2 cellular contexts compared by ENCODE assay signal in the genomic region with DNA sequence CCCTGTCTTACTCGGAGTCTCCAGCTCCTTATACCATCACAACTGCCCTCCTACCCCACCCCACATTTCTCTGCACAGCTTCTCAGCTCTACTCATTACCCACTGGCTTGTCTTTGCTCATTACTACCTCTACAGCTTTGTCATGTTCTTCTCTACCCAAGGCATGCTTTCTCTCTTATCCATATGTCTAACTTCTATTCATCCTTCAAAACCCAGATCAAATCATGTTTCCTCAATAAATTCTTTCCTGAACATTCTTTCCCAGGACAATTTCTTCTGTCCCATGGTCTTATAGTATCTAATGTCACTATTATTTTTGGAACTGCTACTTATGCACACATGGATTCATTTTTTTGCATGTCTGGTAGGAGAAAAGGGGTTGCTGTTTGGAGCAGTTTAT.
TF ChIP-seq lines count a peak whose summit lies in the region.

No MANE protein-coding gene starts in this region.

TF ChIP-seq in SK-N-SH, 30 proteins besides CTCF, POLR2A, EP300 and RAD21 (continued from another document):
- TF ChIP-seq, protein P1, sequence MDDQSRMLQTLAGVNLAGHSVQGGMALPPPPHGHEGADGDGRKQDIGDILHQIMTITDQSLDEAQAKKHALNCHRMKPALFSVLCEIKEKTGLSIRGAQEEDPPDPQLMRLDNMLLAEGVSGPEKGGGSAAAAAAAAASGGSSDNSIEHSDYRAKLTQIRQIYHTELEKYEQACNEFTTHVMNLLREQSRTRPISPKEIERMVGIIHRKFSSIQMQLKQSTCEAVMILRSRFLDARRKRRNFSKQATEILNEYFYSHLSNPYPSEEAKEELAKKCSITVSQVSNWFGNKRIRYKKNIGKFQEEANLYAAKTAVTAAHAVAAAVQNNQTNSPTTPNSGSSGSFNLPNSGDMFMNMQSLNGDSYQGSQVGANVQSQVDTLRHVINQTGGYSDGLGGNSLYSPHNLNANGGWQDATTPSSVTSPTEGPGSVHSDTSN (IDR thresholded peaks at IDR 0.05) = no peak
- no peak for TF ChIP-seq ELF1 (IDR thresholded peaks at IDR 0.05)
- TF ChIP-seq RXRA (IDR thresholded peaks at IDR 0.05; ENCODE audit: borderline replicate concordance, low read depth) = no peak
- TF ChIP-seq REST (IDR thresholded peaks at IDR 0.05; ENCODE audit: low read depth, low read length) = no peak
- no peak for TF ChIP-seq TEAD4 (IDR thresholded peaks at IDR 0.05; ENCODE audit: borderline replicate concordance, insufficient read depth)
- TF ChIP-seq RFX5 (IDR thresholded peaks at IDR 0.05; ENCODE audit: low read length) = no peak
- no peak for TF ChIP-seq FOXJ3 (CRISPR knock-in tag; IDR thresholded peaks at IDR 0.05)
- TF ChIP-seq RCOR1 (IDR thresholded peaks at IDR 0.05; ENCODE audit: low read length) = no peak
- no peak for TF ChIP-seq MEF2A (IDR thresholded peaks at IDR 0.05; ENCODE audit: borderline replicate concordance, low read depth)
- TF ChIP-seq EZH2phosphoT487 (IDR thresholded peaks at IDR 0.05; ENCODE audit: borderline replicate concordance, low read depth) = no peak
- TF ChIP-seq NFIC (IDR thresholded peaks at IDR 0.05; ENCODE audit: borderline replicate concordance) = no peak
- TF ChIP-seq, protein P2, sequence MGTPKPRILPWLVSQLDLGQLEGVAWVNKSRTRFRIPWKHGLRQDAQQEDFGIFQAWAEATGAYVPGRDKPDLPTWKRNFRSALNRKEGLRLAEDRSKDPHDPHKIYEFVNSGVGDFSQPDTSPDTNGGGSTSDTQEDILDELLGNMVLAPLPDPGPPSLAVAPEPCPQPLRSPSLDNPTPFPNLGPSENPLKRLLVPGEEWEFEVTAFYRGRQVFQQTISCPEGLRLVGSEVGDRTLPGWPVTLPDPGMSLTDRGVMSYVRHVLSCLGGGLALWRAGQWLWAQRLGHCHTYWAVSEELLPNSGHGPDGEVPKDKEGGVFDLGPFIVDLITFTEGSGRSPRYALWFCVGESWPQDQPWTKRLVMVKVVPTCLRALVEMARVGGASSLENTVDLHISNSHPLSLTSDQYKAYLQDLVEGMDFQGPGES (IDR thresholded peaks at IDR 0.05; ENCODE audit: low read depth, low read length) = no peak
- no peak for TF ChIP-seq FOSL2 (IDR thresholded peaks at IDR 0.05; ENCODE audit: borderline replicate concordance, low read depth)
- no peak for TF ChIP-seq GATA2 (CRISPR knock-in tag; IDR thresholded peaks at IDR 0.05)
- no peak for TF ChIP-seq MAX (IDR thresholded peaks at IDR 0.05; ENCODE audit: low read depth)
- no peak for TF ChIP-seq JUND (IDR thresholded peaks at IDR 0.05)
- TF ChIP-seq MXI1 (IDR thresholded peaks at IDR 0.05; ENCODE audit: low read depth, low read length) = no peak
- TF ChIP-seq SMC3 (IDR thresholded peaks at IDR 0.05; ENCODE audit: low read depth, low read length) = no peak

TF ChIP-seq in IMR-90, 13 proteins besides CTCF, POLR2A, EP300 and RAD21:
- TF ChIP-seq, protein P3, sequence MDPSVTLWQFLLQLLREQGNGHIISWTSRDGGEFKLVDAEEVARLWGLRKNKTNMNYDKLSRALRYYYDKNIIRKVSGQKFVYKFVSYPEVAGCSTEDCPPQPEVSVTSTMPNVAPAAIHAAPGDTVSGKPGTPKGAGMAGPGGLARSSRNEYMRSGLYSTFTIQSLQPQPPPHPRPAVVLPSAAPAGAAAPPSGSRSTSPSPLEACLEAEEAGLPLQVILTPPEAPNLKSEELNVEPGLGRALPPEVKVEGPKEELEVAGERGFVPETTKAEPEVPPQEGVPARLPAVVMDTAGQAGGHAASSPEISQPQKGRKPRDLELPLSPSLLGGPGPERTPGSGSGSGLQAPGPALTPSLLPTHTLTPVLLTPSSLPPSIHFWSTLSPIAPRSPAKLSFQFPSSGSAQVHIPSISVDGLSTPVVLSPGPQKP (IDR thresholded peaks at IDR 0.05; ENCODE audit: borderline replicate concordance, low read depth, low read length) = no peak
- TF ChIP-seq BHLHE40 (IDR thresholded peaks at IDR 0.05; ENCODE audit: low read depth, low read length) = no peak
- TF ChIP-seq RFX5 (IDR thresholded peaks at IDR 0.05; ENCODE audit: low read depth, low read length) = no peak
